In genomic region chr18:55473534-55473933, GRCh38 we compare ENCODE assay signal across 21 cellular contexts.
"Had no signal": no experiment of that assay in that cellular context is flagged by ENCODE, and none has a peak within 500 bp of the region (broad histone marks: within the 10 kb centered on the region; RNA-seq: fewer than 3 reads in every experiment).

No MANE protein-coding gene starts in this region.

- H3K4me1 ChIP-seq: body of pancreas had no signal

- ATAC-seq: activated CD8-positive, alpha-beta memory T cell treated with anti-CD3 and anti-CD28 coated beads, Interleukin-2, amount 10 ng/mL, durations not matched to agents 7 days and 5 days; body of pancreas; T-helper 17 cell had no signal

- H3K9me3 ChIP-seq: body of pancreas had no signal

- DNase-seq: activated B cell treated with CpG ODN at 0.5 μM for 24 hours; activated CD4-positive, alpha-beta T cell treated with anti-CD3 and anti-CD28 coated beads for 1 hour; activated CD4-positive, alpha-beta T cell treated with anti-CD3 and anti-CD28 coated beads, Interleukin-2, amount 10 ng/mL, durations not matched to agents 24 days and 14 days; activated CD4-positive, alpha-beta T cell treated with anti-CD3 and anti-CD28 coated beads, Interleukin-2, amount 50 U/mL, for 48 hours; activated CD8-positive, alpha-beta memory T cell treated with anti-CD3 and anti-CD28 coated beads, Interleukin-2, amount 10 ng/mL, durations not matched to agents 7 days and 5 days; activated effector memory CD4-positive, alpha-beta T cell treated with Interleukin-2 at 50 U/mL for 16 hours; activated naive CD4-positive, alpha-beta T cell; activated T-cell treated with anti-CD3 and anti-CD28 coated beads, Interleukin-2, amount 50 U/mL, for 24 hours; aorta; body of pancreas; KG1; NCI-H1092; NCI-H1930; NCI-H2171; NCI-H226; NCI-H510A; NCI-H526 treated with DMSO at 0.1 percent for 48 hours; NCI-H82; SIG-M5; T-helper 17 cell; T-helper 9 cell had no signal

- H3K27me3 ChIP-seq: body of pancreas had no signal

- H3K27ac ChIP-seq: body of pancreas had no signal

- H3K4me3 ChIP-seq: body of pancreas had no signal
